ENCODE assay signal across 8 cellular contexts in the genomic region with DNA sequence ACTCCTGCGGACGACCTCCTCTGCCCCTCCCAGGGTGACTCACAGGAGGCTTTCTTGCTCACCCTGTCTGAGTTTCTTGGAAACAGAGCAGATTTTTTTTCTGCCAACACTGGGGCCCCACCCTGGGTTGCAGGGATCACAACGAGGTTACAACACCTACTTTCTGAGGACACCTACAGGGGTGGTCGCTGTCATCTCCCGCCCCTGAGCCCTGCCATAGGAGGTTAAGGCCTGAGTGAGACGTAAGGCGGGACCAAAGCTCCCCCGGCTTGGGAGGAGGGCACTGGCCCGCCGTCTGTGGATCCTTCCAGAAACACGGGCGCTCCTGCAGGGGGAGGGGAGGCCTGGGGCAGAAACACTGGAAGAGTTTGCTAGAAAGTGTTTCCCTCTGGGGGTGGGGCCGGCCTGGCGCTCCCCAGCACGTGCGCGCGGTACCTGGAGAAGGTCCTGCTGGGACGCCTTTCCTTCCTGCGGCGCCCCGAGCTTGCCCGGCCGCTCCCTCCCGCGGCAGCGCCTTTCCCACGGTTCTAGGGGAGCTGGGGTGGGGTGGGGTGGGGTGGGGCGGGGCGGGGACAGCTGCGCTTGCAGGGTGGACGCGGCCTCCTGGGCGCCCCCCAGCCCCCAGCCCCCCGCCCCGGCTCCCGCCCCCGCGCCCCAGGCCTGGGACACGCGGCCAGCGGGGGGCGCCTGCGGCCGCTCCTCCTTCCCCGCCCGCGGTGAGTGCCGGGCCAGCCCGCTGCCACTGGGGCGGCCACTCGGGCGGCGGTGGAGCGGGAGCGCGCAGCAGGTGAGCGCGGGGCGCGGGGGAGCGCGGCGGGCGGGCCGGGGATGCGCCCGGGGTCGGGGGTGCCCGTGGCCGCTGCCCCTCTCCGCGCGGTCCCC. TPM values are rescaled to one million over a fixed set of nuclear protein-coding genes. Genes with fewer than 3 reads are reported as not detected.
DNase-seq lines count a peak whose midpoint lies in the region; ATAC-seq, FAIRE-seq and TF ChIP-seq lines count a peak whose summit lies in the region.

No MANE protein-coding gene starts in this region.

- H3K27ac Mint-ChIP-seq in Caco-2 (ENCODE audit: unreplicated experiment), result peak overlapping the region; percentile 89

- H3K9me3 Mint-ChIP-seq in Caco-2 (ENCODE audit: unreplicated experiment), result no peaks in the 10 kb centered on the region

- no TSS peak for BruUV-seq in Caco-2 (replicated peaks; lab: Mats Ljungman, UMichigan)

- POLR2A ChIA-PET in Caco-2 (lab: Charles Lee), result interaction anchor here (0.7 kb wide), 1 partner anchor 67 kb away, joined by 3 read pairs; no protein-coding TSS in a partner anchor

- no peaks in the 10 kb centered on the region for H3K9me3 ChIP-seq in Caco-2

- H3K4me1 Mint-ChIP-seq in Caco-2 (ENCODE audit: low read depth, unreplicated experiment), result peaks cover 13% of the 10 kb centered on the region

- FAIRE-seq in bronchial epithelial cell (lab: Jason Lieb, UNC), result no peak

- H3K36me3 ChIP-seq in Caco-2 (ENCODE audit: control insufficient read depth, insufficient read depth, low read length) (no peaks in the 10 kb centered on the region), bronchial epithelial cell (ENCODE audit: control insufficient read depth, insufficient read depth, low read length) (no peaks in the 10 kb centered on the region)

- H3K27me3 Mint-ChIP-seq in Caco-2 (ENCODE audit: insufficient read depth, unreplicated experiment), result no peaks in the 10 kb centered on the region

- intact Hi-C loops in Caco-2 (cut with micrococcal nuclease; ENCODE audit: unreplicated experiment), result loop anchor here (1.0 kb wide), 2 partner anchors 31 to 68 kb away; no protein-coding TSS in a partner anchor

- H3K4me1 ChIP-seq in Caco-2, result peaks cover 14% of the 10 kb centered on the region

- peak overlapping the region; percentile 47 for H3K4me3 ChIP-seq in Caco-2 (ENCODE audit: low read depth, low read length)
- peak overlapping the region; percentile 65 for H3K4me3 ChIP-seq in bronchial epithelial cell (ENCODE audit: low read depth, low read length)

- H3K27me3 ChIP-seq in Caco-2 (replicated peaks; ENCODE audit: control insufficient read depth, insufficient read depth, low read length), result no peaks in the 10 kb centered on the region
- no peaks in the 10 kb centered on the region for H3K27me3 ChIP-seq in bronchial epithelial cell (ENCODE audit: control insufficient read depth, insufficient read depth, low read length)

- ATAC-seq in GM19467 (IDR thresholded peaks at IDR 0.05; ENCODE audit: unreplicated experiment), result peak; percentile 67

- CTCF ChIA-PET in Caco-2 (lab: Charles Lee), result interaction anchor here (0.5 to 1.8 kb wide), 5 partner anchors 32 to 420 kb away, joined by 3 to 5 read pairs (median 3); a partner anchor contains a TSS

- TF ChIP-seq CTCF in Caco-2 (IDR thresholded peaks at IDR 0.05; ENCODE audit: insufficient read depth in 1 of 2, low read depth in 1 of 2, low read length in 1 of 2, severe bottlenecking in 1 of 2, unreplicated experiment in 1 of 2) (peak in 1 of 2 experiments; percentile 38), bronchial epithelial cell (IDR thresholded peaks at IDR 0.05; ENCODE audit: insufficient read depth, low read length, severe bottlenecking) (no peak)

- H3K4me3 Mint-ChIP-seq in Caco-2 (ENCODE audit: unreplicated experiment), result peak overlapping the region; percentile 76

- DNase-seq in Caco-2 (peak; percentile 90), HT1080 (ENCODE audit: low read depth) (peak; percentile 88), UCSD-AML1 (lab: John Stamatoyannopoulos, UW; ENCODE audit: unreplicated experiment) (peak; percentile 47), bronchial epithelial cell (ENCODE audit: low read depth) (peak; percentile 91), left kidney (ENCODE audit: low read depth, low spot score) (peak; percentile 80), OCI-M2 (lab: John Stamatoyannopoulos, UW; ENCODE audit: unreplicated experiment) (no peak)
- peak in 2 of 3 experiments; percentile 43 to 62 for DNase-seq in stimulated activated CD4-positive, alpha-beta T cell treated with anti-CD3 and anti-CD28 coated beads, TNF-alpha, amount 100 ng/mL, for 24 hours (ENCODE audit: low read depth in 3 of 3)

- peaks cover 17% of the 10 kb centered on the region for H3K36me3 Mint-ChIP-seq in Caco-2 (ENCODE audit: insufficient read depth, unreplicated experiment)

RNA-seq across cellular contexts. Expression of a gene that starts 20.7 kb away (rescaled TPM):
- total RNA-seq in Caco-2 (2022), result 51.3 and 54.2 TPM in 2 replicates
- 38.8 and 53.7 TPM in 2 replicates for total RNA-seq in HT1080 (2014; rRNA removed; shearing (Covaris generic))
- polyA plus RNA-seq in HT1080 (2015; cell fraction: cytosol; rRNA removed), result 19.7 and 29.7 TPM in 2 replicates
- 62.0 and 79.5 TPM in 2 replicates for polyA plus RNA-seq in HT1080 (2015; cell fraction: nucleus; rRNA removed)
- 29.2 and 61.7 TPM in 2 replicates for total RNA-seq in bronchial epithelial cell
